Comparison of ENCODE assay signal across 27 cellular contexts in genomic region chr10:63052083-63052482, GRCh38.
"Had no signal": no experiment of that assay in that cellular context is flagged by ENCODE, and none has a peak within 500 bp of the region (broad histone marks: within the 10 kb centered on the region; RNA-seq: fewer than 3 reads in every experiment).

No MANE protein-coding gene starts in this region.

- H3K4me1 ChIP-seq: colonic mucosa, esophagus muscularis mucosa, esophagus squamous epithelium, foreskin keratinocyte, gastroesophageal sphincter, heart left ventricle, heart right ventricle had no signal

- FAIRE-seq: endometrium, endothelial cell of umbilical vein, frontal cortex had no signal

- H3K9me3 ChIP-seq: colonic mucosa, esophagus muscularis mucosa, esophagus squamous epithelium, gastrocnemius medialis, gastroesophageal sphincter, heart left ventricle, heart right ventricle had no signal

- H3K36me3 ChIP-seq: colonic mucosa, esophagus muscularis mucosa, esophagus squamous epithelium, gastrocnemius medialis, gastroesophageal sphincter, heart left ventricle, heart right ventricle had no signal

- H3K27ac ChIP-seq: colonic mucosa, coronary artery, dorsolateral prefrontal cortex, epithelial cell of prostate, esophagus muscularis mucosa, esophagus squamous epithelium, foreskin keratinocyte, gastrocnemius medialis, gastroesophageal sphincter, heart left ventricle, heart right ventricle had no signal

- ATAC-seq: effector memory CD8-positive, alpha-beta T cell; esophagus mucosa; foreskin keratinocyte; gastrocnemius medialis; gastroesophageal sphincter; heart left ventricle; heart right ventricle had no signal

- H3K4me3 ChIP-seq: colonic mucosa, coronary artery, dorsolateral prefrontal cortex, esophagus muscularis mucosa, esophagus squamous epithelium, gastrocnemius medialis, gastroesophageal sphincter, heart left ventricle, heart right ventricle had no signal

- H3K27me3 ChIP-seq: colonic mucosa, gastrocnemius medialis had no signal

- DNase-seq: colonic mucosa; cortex of kidney; dermis blood vessel endothelial cell; dorsolateral prefrontal cortex; effector CD4-positive, alpha-beta T cell; effector CD8-positive, alpha-beta T cell; effector memory CD4-positive, alpha-beta T cell; effector memory CD8-positive, alpha-beta T cell; endodermal cell; erythroblast; esophagus squamous epithelium; foreskin fibroblast; foreskin keratinocyte; foreskin melanocyte; gastrocnemius medialis; glutamatergic neuron; head of caudate nucleus; heart left ventricle; heart right ventricle had no signal
